Comparison of ENCODE assay signal across 8 cellular contexts in the genomic region with DNA sequence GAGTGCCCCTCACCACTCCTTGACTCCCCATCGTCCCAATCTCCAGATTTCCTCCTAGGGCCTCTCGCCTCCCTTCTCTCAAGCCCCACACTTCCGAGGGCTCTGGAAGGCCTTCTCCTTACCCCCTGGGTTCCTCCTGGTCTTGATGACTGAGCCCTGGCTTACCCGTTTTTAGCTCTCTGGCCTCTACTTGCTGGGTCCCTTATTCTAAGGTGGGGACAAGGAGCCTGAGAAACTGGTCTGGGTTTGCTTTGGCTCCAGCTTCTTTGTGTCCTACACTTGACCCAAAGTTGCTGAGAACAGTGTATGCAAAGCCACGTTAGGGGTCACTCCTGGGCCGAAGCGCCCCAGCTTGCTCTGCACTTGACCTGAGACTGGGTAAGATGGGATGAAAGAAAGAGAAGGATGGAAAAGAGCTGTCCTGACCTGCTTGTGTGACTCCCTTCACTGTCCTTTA. TPM values are rescaled to one million over a fixed set of nuclear protein-coding genes. Genes with fewer than 3 reads are reported as not detected.
DNase-seq lines count a peak whose midpoint lies in the region; ATAC-seq and TF ChIP-seq lines count a peak whose summit lies in the region.

No MANE protein-coding gene starts in this region.

- peak overlapping the region; percentile 94 for H3K9ac ChIP-seq in SK-N-SH

- H3K9me3 ChIP-seq in HEK293 (ENCODE audit: control insufficient read depth, insufficient read depth, low read depth, low read length) = no peaks in the 10 kb centered on the region
- H3K9me3 ChIP-seq in SK-N-SH = no peaks in the 10 kb centered on the region
- H3K9me3 ChIP-seq in ectodermal cell (ENCODE audit: control insufficient read depth, low read length) = no peaks in the 10 kb centered on the region
- H3K9me3 ChIP-seq in mononuclear cell (ENCODE audit: low read depth, low read length) = no peaks in the 10 kb centered on the region

- peaks cover 10% of the 10 kb centered on the region for H3F3A ChIP-seq in SK-N-SH (replicated peaks; ENCODE audit: insufficient read depth)

- H3K27me3 ChIP-seq in SK-N-SH (ENCODE audit: insufficient read depth) (no peaks in the 10 kb centered on the region), ectodermal cell (ENCODE audit: control insufficient read depth, insufficient read depth, low read length, poor library complexity, severe bottlenecking) (no peaks in the 10 kb centered on the region), mononuclear cell (ENCODE audit: insufficient read depth, low read length) (no peaks in the 10 kb centered on the region)

- ATAC-seq in HG02623 (IDR thresholded peaks at IDR 0.05; ENCODE audit: unreplicated experiment) = no peak

- TF ChIP-seq RAD21 in SK-N-SH (IDR thresholded peaks at IDR 0.05; ENCODE audit: low read length) = no peak

- H3K9me2 ChIP-seq in SK-N-SH = no peaks in the 10 kb centered on the region

- WGBS in SK-N-SH (ENCODE audit: low lambda C conversion rate) = 21% methylated on average over 7 of the region's 7 CpGs
- 27 to 29% methylated on average over 7 of the region's 7 CpGs for WGBS in ectodermal cell, 2 experiments

- H3K27ac ChIP-seq in HEK293 (ENCODE audit: extremely low read depth, low read depth, low read length) = peak overlapping the region; percentile 96
- peak overlapping the region; percentile 61 to 80 for H3K27ac ChIP-seq in SK-N-SH (ENCODE audit: low read depth in 2 of 2, low read length in 1 of 2)
- H3K27ac ChIP-seq in ectodermal cell (ENCODE audit: insufficient read depth, low read depth, low read length, poor library complexity, severe bottlenecking) = no peak overlapping the region

- H2AFZ ChIP-seq in SK-N-SH (ENCODE audit: low read depth) = peak overlapping the region; percentile 94

- H3K4me3 ChIP-seq in HEK293 (ENCODE audit: low read depth, low read length) = peak overlapping the region; percentile 84
- peak overlapping the region; percentile 77 to 94 for H3K4me3 ChIP-seq in SK-N-SH (ENCODE audit: low read depth in 2 of 2, low read length in 1 of 2)
- peak overlapping the region; percentile 93 for H3K4me3 ChIP-seq in ectodermal cell (ENCODE audit: insufficient read depth, low read depth, low read length)
- peak overlapping the region; percentile 77 for H3K4me3 ChIP-seq in mononuclear cell (ENCODE audit: low read length)

- peaks cover 59% of the 10 kb centered on the region for H3K79me2 ChIP-seq in SK-N-SH (ENCODE audit: insufficient read depth)

- no peaks in the 10 kb centered on the region for H4K20me1 ChIP-seq in SK-N-SH (ENCODE audit: insufficient read depth)

- peaks cover 27 to 29% of the 10 kb centered on the region in 2 experiments; a peak in 2 of 3 replicates for H3K36me3 ChIP-seq in HEK293 (ENCODE audit: control insufficient read depth in 2 of 2, insufficient read depth in 1 of 2, low read length in 2 of 2)
- peaks cover 6 to 8% of the 10 kb centered on the region in 2 experiments for H3K36me3 ChIP-seq in SK-N-SH (replicated peaks in 1 of 2; ENCODE audit: control insufficient read depth in 1 of 2, insufficient read depth in 2 of 2, low read length in 1 of 2)
- no peaks in the 10 kb centered on the region for H3K36me3 ChIP-seq in ectodermal cell (ENCODE audit: control insufficient read depth, insufficient read depth, low read length)

- CTCF ChIA-PET in HEK293 (lab: Yijun Ruan, JAX) = interaction anchor here (0.6 to 0.7 kb wide), 6 partner anchors 14 to 366 kb away, joined by 3 to 4 read pairs (median 3); no protein-coding TSS in a partner anchor
- CTCF ChIA-PET in SK-N-SH (lab: Yijun Ruan, JAX) = interaction anchor here (0.8 to 2.1 kb wide), 9 partner anchors 10 to 393 kb away, joined by 3 to 11 read pairs (median 4); partner anchors contain the start of genes EIF4E1B, SNCB and UIMC1

- POLR2A ChIA-PET in HEK293 (lab: Yijun Ruan, JAX) = interaction anchor here (0.6 to 2.8 kb wide), 4 partner anchors 9 to 19 kb away, joined by 3 to 14 read pairs (median 5); partner anchors contain the start of gene UIMC1
- POLR2A ChIA-PET in SK-N-SH (lab: Yijun Ruan, JAX) = interaction anchor here (0.8 to 1.3 kb wide), 3 partner anchors 17 to 20 kb away, joined by 3 to 4 read pairs (median 3); partner anchors contain the start of gene UIMC1

- H3K4me1 ChIP-seq in HEK293 (ENCODE audit: control insufficient read depth, insufficient read depth, low read length) = no peaks in the 10 kb centered on the region
- H3K4me1 ChIP-seq in SK-N-SH (ENCODE audit: control insufficient read depth in 1 of 2, insufficient read depth in 2 of 2, low read depth in 1 of 2, low read length in 1 of 2) = peaks cover 0 to 5% of the 10 kb centered on the region in 2 experiments; a peak in 1 of 4 replicates
- H3K4me1 ChIP-seq in ectodermal cell (ENCODE audit: control insufficient read depth, insufficient read depth, low read length) = peaks cover 5% of the 10 kb centered on the region
- H3K4me1 ChIP-seq in mononuclear cell (ENCODE audit: insufficient read depth, low read length) = peaks cover 18% of the 10 kb centered on the region

- no peak for TF ChIP-seq EP300 in SK-N-SH (IDR thresholded peaks at IDR 0.05; ENCODE audit: borderline replicate concordance in 1 of 2, low read depth in 1 of 2, low read length in 1 of 2)

- TF ChIP-seq CTCF in GM10266 (IDR thresholded peaks at IDR 0.05; ENCODE audit: control insufficient read depth, insufficient read depth, low read depth, missing control alignments) (no peak), HEK293 (tag by site-specific recombination; IDR thresholded peaks at IDR 0.05) (no peak), SK-N-SH (IDR thresholded peaks at IDR 0.05) (no peak)

- DNase-seq in GM10266 (ENCODE audit: extremely low spot score) (peak; percentile 48), SK-N-SH (peak; percentile 41), kidney glomerular epithelial cell (lab: John Stamatoyannopoulos, UW) (no peak), H4 (ENCODE audit: low spot score) (no peak)

- peak overlapping the region; percentile 99 for H3K4me2 ChIP-seq in SK-N-SH

TF ChIP-seq in HEK293, 187 proteins besides CTCF, POLR2A, EP300 and RAD21:
- TF ChIP-seq ZNF785 (tag by site-specific recombination; IDR thresholded peaks at IDR 0.05) = no peak
- 0 out of 2 replicates have a peak, but pooled peaks have one; percentile 52 for TF ChIP-seq ZBTB48 (tag by site-specific recombination; IDR thresholded peaks at IDR 0.05)
- 0 out of 2 replicates have a peak, but pooled peaks have one; percentile 18 for TF ChIP-seq ZBTB17 (tag by site-specific recombination; IDR thresholded peaks at IDR 0.05)
- no peak for TF ChIP-seq ZSCAN30 (tag by site-specific recombination; IDR thresholded peaks at IDR 0.05)
- TF ChIP-seq, protein P1, sequence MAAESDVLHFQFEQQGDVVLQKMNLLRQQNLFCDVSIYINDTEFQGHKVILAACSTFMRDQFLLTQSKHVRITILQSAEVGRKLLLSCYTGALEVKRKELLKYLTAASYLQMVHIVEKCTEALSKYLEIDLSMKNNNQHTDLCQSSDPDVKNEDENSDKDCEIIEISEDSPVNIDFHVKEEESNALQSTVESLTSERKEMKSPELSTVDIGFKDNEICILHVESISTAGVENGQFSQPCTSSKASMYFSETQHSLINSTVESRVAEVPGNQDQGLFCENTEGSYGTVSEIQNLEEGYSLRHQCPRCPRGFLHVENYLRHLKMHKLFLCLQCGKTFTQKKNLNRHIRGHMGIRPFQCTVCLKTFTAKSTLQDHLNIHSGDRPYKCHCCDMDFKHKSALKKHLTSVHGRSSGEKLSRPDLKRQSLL (tag by site-specific recombination; IDR thresholded peaks at IDR 0.05) = 0 out of 2 replicates have a peak, but pooled peaks have one; percentile 14
- no peak for TF ChIP-seq ZNF837 (tag by site-specific recombination; IDR thresholded peaks at IDR 0.05)
- TF ChIP-seq ZNF670 (tag by site-specific recombination; IDR thresholded peaks at IDR 0.05; ENCODE audit: low read depth) = no peak

TF ChIP-seq in SK-N-SH, 30 proteins besides CTCF, POLR2A, EP300 and RAD21:
- no peak for TF ChIP-seq JUND (IDR thresholded peaks at IDR 0.05)
- TF ChIP-seq SMC3 (IDR thresholded peaks at IDR 0.05; ENCODE audit: low read depth, low read length) = no peak
- no peak for TF ChIP-seq FOXM1 (IDR thresholded peaks at IDR 0.05; ENCODE audit: low read depth)
- TF ChIP-seq FOSL2 (IDR thresholded peaks at IDR 0.05; ENCODE audit: borderline replicate concordance, low read depth) = no peak
- TF ChIP-seq NFIC (IDR thresholded peaks at IDR 0.05; ENCODE audit: borderline replicate concordance) = no peak
- no peak for TF ChIP-seq ELF1 (IDR thresholded peaks at IDR 0.05)

RNA-seq across cellular contexts. Expression of gene ZNF346, which starts 0.8 kb away (rescaled TPM):
- polyA plus RNA-seq in SK-N-SH (2012; rRNA removed) = 15.1 and 19.6 TPM in 2 replicates
- polyA plus RNA-seq in SK-N-SH (2012; cell fraction: cytosol; rRNA removed) = 10.7 and 13.6 TPM in 2 replicates
- polyA plus RNA-seq in SK-N-SH (2012; cell fraction: nucleus; rRNA removed) = 18.3 and 24.5 TPM in 2 replicates
- polyA plus RNA-seq in ectodermal cell (2013, experiment 1 of 4) = 30.2 TPM
- 29.4 TPM for polyA plus RNA-seq in ectodermal cell (2013, experiment 2 of 4)
- 32.6 TPM for polyA plus RNA-seq in ectodermal cell (2013, experiment 3 of 4)
- polyA plus RNA-seq in ectodermal cell (2013, experiment 4 of 4) = 30.2 TPM
- 15.8 TPM for total RNA-seq in mononuclear cell
- 26.2 and 31.4 TPM in 2 replicates for total RNA-seq in H4 (2014; rRNA removed; shearing (Covaris generic))

RNA-seq across cellular contexts. Expression of gene UIMC1, which starts 16.7 kb away (rescaled TPM):
- 19.9 and 24.3 TPM in 2 replicates for polyA plus RNA-seq in SK-N-SH (2012; rRNA removed)
- polyA plus RNA-seq in SK-N-SH (2012; cell fraction: cytosol; rRNA removed) = 23.5 and 25.1 TPM in 2 replicates
- 25.8 and 39.3 TPM in 2 replicates for polyA plus RNA-seq in SK-N-SH (2012; cell fraction: nucleus; rRNA removed)
- 42.8 TPM for polyA plus RNA-seq in ectodermal cell (2013, experiment 1 of 4)
- 43.0 TPM for polyA plus RNA-seq in ectodermal cell (2013, experiment 2 of 4)
- polyA plus RNA-seq in ectodermal cell (2013, experiment 3 of 4) = 36.4 TPM
- polyA plus RNA-seq in ectodermal cell (2013, experiment 4 of 4) = 37.9 TPM
- 73.8 TPM for total RNA-seq in mononuclear cell
- total RNA-seq in H4 (2014; rRNA removed; shearing (Covaris generic)) = 33.0 and 38.1 TPM in 2 replicates

Comparison
In these comparisons a context has a peak if more than half of its experiments do, and no peak if none do; other contexts are left out.
1. DNase-seq: peak in GM10266 (single experiment) and SK-N-SH (single experiment); none in kidney glomerular epithelial cell (single experiment) and H4 (single experiment).
2. Peak in every context shown above with its lines, with median percentiles within 50 percentile points of each other: H3K4me3 ChIP-seq.